In genomic region chr19:56595548-56595899, GRCh38 we compare ENCODE assay signal across 8 cellular contexts. TPM values are rescaled to one million over a fixed set of nuclear protein-coding genes. Genes with fewer than 3 reads are reported as not detected.
DNase-seq lines count a peak whose midpoint lies in the region; ATAC-seq and TF ChIP-seq lines count a peak whose summit lies in the region.

No MANE protein-coding gene starts in this region.

- H3K4me1 ChIP-seq in thymus (ENCODE audit: control insufficient read depth, insufficient read depth, low read length): peaks cover 7% of the 10 kb centered on the region

- no peak for TF ChIP-seq CTCF in CD14-positive monocyte (IDR thresholded peaks at IDR 0.05)

- peaks cover 3% of the 10 kb centered on the region for H3K36me3 ChIP-seq in thymus (ENCODE audit: control insufficient read depth, insufficient read depth)

- ATAC-seq in HG02884 (IDR thresholded peaks at IDR 0.05; ENCODE audit: unreplicated experiment): peak; percentile 19
- ATAC-seq in activated naive CD8-positive, alpha-beta T cell treated with anti-CD3 and anti-CD28 coated beads, Interleukin-2, amount 10 ng/mL, durations not matched to agents 7 days and 5 days (ENCODE audit: low read depth): peak; percentile 43
- ATAC-seq in HG03571 (IDR thresholded peaks at IDR 0.05; ENCODE audit: unreplicated experiment): no peak
- no peak for ATAC-seq in GM19397 (IDR thresholded peaks at IDR 0.05; ENCODE audit: unreplicated experiment)
- ATAC-seq in HG02938 (IDR thresholded peaks at IDR 0.05; ENCODE audit: unreplicated experiment): no peak

- no peak for DNase-seq in CD14-positive monocyte (ENCODE audit: low spot score)
- no peak for DNase-seq in activated naive CD8-positive, alpha-beta T cell treated with anti-CD3 and anti-CD28 coated beads, Interleukin-2, amount 10 ng/mL, durations not matched to agents 7 days and 5 days

- POLR2A ChIA-PET in activated naive CD8-positive, alpha-beta T cell treated with anti-CD3 and anti-CD28 coated beads, Interleukin-2, amount 10 ng/mL, durations not matched to agents 7 days and 5 days (lab: Charles Lee): interaction anchor here (1.7 kb wide), 1 partner anchor 57 kb away, joined by 8 read pairs; the partner anchor contains the start of gene ZFP28

- peak overlapping the region; percentile 93 to 94 for H3K4me3 Mint-ChIP-seq in CD14-positive monocyte
- H3K4me3 Mint-ChIP-seq in activated naive CD8-positive, alpha-beta T cell treated with anti-CD3 and anti-CD28 coated beads, Interleukin-2, amount 10 ng/mL, durations not matched to agents 7 days and 5 days: peak overlapping the region; percentile 100

- peak overlapping the region; percentile 71 for H3K27ac ChIP-seq in layer of hippocampus (ENCODE audit: low read depth, low read length)
- H3K27ac ChIP-seq in thymus (ENCODE audit: low read depth): no peak overlapping the region

- intact Hi-C loops in CD14-positive monocyte (cut with micrococcal nuclease): no loop called here

- H3K27ac Mint-ChIP-seq in CD14-positive monocyte: peak overlapping the region in 3 of 7 donors; percentile 73 to 84 (median 82)
- peak overlapping the region; percentile 95 for H3K27ac Mint-ChIP-seq in activated naive CD8-positive, alpha-beta T cell treated with anti-CD3 and anti-CD28 coated beads, Interleukin-2, amount 10 ng/mL, durations not matched to agents 7 days and 5 days

- H3K36me3 Mint-ChIP-seq in CD14-positive monocyte: peaks cover 11 to 24% of the 10 kb centered on the region in 2 donors
- H3K36me3 Mint-ChIP-seq in activated naive CD8-positive, alpha-beta T cell treated with anti-CD3 and anti-CD28 coated beads, Interleukin-2, amount 10 ng/mL, durations not matched to agents 7 days and 5 days: peaks cover 33% of the 10 kb centered on the region

- no peaks in the 10 kb centered on the region for H3K27me3 ChIP-seq in layer of hippocampus (ENCODE audit: control insufficient read depth, insufficient read depth, low read length)
- no peaks in the 10 kb centered on the region for H3K27me3 ChIP-seq in thymus (ENCODE audit: control insufficient read depth, insufficient read depth)

- H3K9me3 ChIP-seq in thymus (ENCODE audit: control insufficient read depth): no peaks in the 10 kb centered on the region

- peaks cover 14% of the 10 kb centered on the region for H3K4me1 Mint-ChIP-seq in CD14-positive monocyte
- H3K4me1 Mint-ChIP-seq in activated naive CD8-positive, alpha-beta T cell treated with anti-CD3 and anti-CD28 coated beads, Interleukin-2, amount 10 ng/mL, durations not matched to agents 7 days and 5 days: peaks cover 12% of the 10 kb centered on the region

- peak overlapping the region; percentile 79 for H3K4me3 ChIP-seq in thymus (ENCODE audit: low read length)

- 1% methylated on average over 4 of the region's 4 CpGs for WGBS in thymus

- peaks cover 39 to 69% (median 48%) of the 10 kb centered on the region in 7 donors for H3K9me3 Mint-ChIP-seq in CD14-positive monocyte
- H3K9me3 Mint-ChIP-seq in activated naive CD8-positive, alpha-beta T cell treated with anti-CD3 and anti-CD28 coated beads, Interleukin-2, amount 10 ng/mL, durations not matched to agents 7 days and 5 days: peaks cover 36% of the 10 kb centered on the region

- H3K27me3 Mint-ChIP-seq in CD14-positive monocyte (ENCODE audit: low read depth in 3 of 3): no peaks in the 10 kb centered on the region
- peaks cover 1% of the 10 kb centered on the region for H3K27me3 Mint-ChIP-seq in activated naive CD8-positive, alpha-beta T cell treated with anti-CD3 and anti-CD28 coated beads, Interleukin-2, amount 10 ng/mL, durations not matched to agents 7 days and 5 days

RNA-seq across cellular contexts. Expression of gene ZNF71, which starts 0.4 kb away (rescaled TPM):
- polyA plus RNA-seq in CD14-positive monocyte (1 to 10 TPM; 4.0 TPM), thymus (3.5 TPM)
- 1 to 10 TPM; 8.3 to 8.5 TPM for total RNA-seq in activated naive CD8-positive, alpha-beta T cell treated with anti-CD3 and anti-CD28 coated beads, Interleukin-2, amount 10 ng/mL, durations not matched to agents 7 days and 5 days

RNA-seq across cellular contexts. Expression of gene ZNF470, which starts 28.3 kb away (rescaled TPM):
- under 1 TPM; 0.40 to 0.81 TPM for polyA plus RNA-seq in CD14-positive monocyte
- 1 to 10 TPM; 7.3 to 8.8 TPM for total RNA-seq in activated naive CD8-positive, alpha-beta T cell treated with anti-CD3 and anti-CD28 coated beads, Interleukin-2, amount 10 ng/mL, durations not matched to agents 7 days and 5 days
- 7.7 TPM for polyA plus RNA-seq in thymus

RNA-seq across cellular contexts. Expression of gene SMIM17, which starts 47.4 kb away (rescaled TPM):
- polyA plus RNA-seq in CD14-positive monocyte: not detected
- total RNA-seq in activated naive CD8-positive, alpha-beta T cell treated with anti-CD3 and anti-CD28 coated beads, Interleukin-2, amount 10 ng/mL, durations not matched to agents 7 days and 5 days: under 1 TPM in 1 of 2 experiments, not detected in 1; 0.39 TPM
- polyA plus RNA-seq in thymus: 0.21 TPM

RNA-seq across cellular contexts. Expression of gene ZFP28, which starts 56.8 kb away (rescaled TPM):
- polyA plus RNA-seq in CD14-positive monocyte: under 1 TPM; 0.31 to 0.41 TPM
- total RNA-seq in activated naive CD8-positive, alpha-beta T cell treated with anti-CD3 and anti-CD28 coated beads, Interleukin-2, amount 10 ng/mL, durations not matched to agents 7 days and 5 days: 10 to 100 TPM; 12.2 TPM
- 6.1 TPM for polyA plus RNA-seq in thymus

Comparison
In these comparisons a context has a peak if more than half of its experiments do, and no peak if none do; other contexts are left out.
1. ATAC-seq: peak in HG02884 (single experiment) and activated naive CD8-positive, alpha-beta T cell treated with anti-CD3 and anti-CD28 coated beads, Interleukin-2, amount 10 ng/mL, durations not matched to agents 7 days and 5 days (single experiment); none in HG03571 (single experiment), GM19397 (single experiment) and HG02938 (single experiment).